8 cellular contexts compared by ENCODE assay signal in genomic region chr19:35994868-35995654, GRCh38. TPM values are rescaled to one million over a fixed set of nuclear protein-coding genes. Genes with fewer than 3 reads are reported as not detected.
DNase-seq lines count a peak whose midpoint lies in the region; ATAC-seq and TF ChIP-seq lines count a peak whose summit lies in the region.

Gene SDHAF1, plus strand, starts transcription at chr19:35995188. Its CDS starts 87 bp downstream, at chr19:35995275.

- H3K4me3 ChIP-seq in GM23248 (peak within 1 kb of the TSS; percentile 71), fibroblast of mammary gland (ENCODE audit: control insufficient read depth, low read depth, low read length) (peak within 1 kb of the TSS; percentile 69)

- H3K4me3 Mint-ChIP-seq in activated T-helper 2 cell treated with anti-CD3 and anti-CD28 coated beads, Interferon-gamma antibody, Interleukin-2, Interleukin-4, amounts not matched to agents 10 μg/mL and 5 μg/mL and 100 μg/mL, durations not matched to agents 14 hours and 24 hours and 36 hours (ENCODE audit: low read depth), result peak within 1 kb of the TSS; percentile 93
- peak within 1 kb of the TSS; percentile 96 for H3K4me3 Mint-ChIP-seq in natural killer cell treated with Interleukin-12 subunit alpha and Interleukin-12 subunit beta and Interleukin-15 and Interleukin-18, amount 100 ng/mL, for 72 hours

- peaks cover 24% of the 10 kb centered on the region for H3K36me3 Mint-ChIP-seq in activated T-helper 2 cell treated with anti-CD3 and anti-CD28 coated beads, Interferon-gamma antibody, Interleukin-2, Interleukin-4, amounts not matched to agents 10 μg/mL and 5 μg/mL and 100 μg/mL, durations not matched to agents 14 hours and 24 hours and 36 hours (ENCODE audit: low read depth)
- no peaks in the 10 kb centered on the region for H3K36me3 Mint-ChIP-seq in natural killer cell treated with Interleukin-12 subunit alpha and Interleukin-12 subunit beta and Interleukin-15 and Interleukin-18, amount 100 ng/mL, for 72 hours

- no peaks in the 10 kb centered on the region for H3K36me3 ChIP-seq in GM23248 (ENCODE audit: low read depth)

- peak; percentile 97 for DNase-seq in Daoy (ENCODE audit: low read depth)
- DNase-seq in GM23248, result peak; percentile 98
- peak; percentile 89 for DNase-seq in LHCN-M2 (ENCODE audit: low read depth)
- DNase-seq in RPMI8226, result peak; percentile 94
- DNase-seq in activated T-helper 2 cell treated with anti-CD3 and anti-CD28 coated beads, Interferon-gamma antibody, Interleukin-2, Interleukin-4, amounts not matched to agents 10 μg/mL and 5 μg/mL and 100 μg/mL, durations not matched to agents 14 hours and 24 hours and 36 hours (ENCODE audit: low spot score), result peak; percentile 91
- peak; percentile 91 for DNase-seq in fibroblast of mammary gland (ENCODE audit: low read depth)
- DNase-seq in natural killer cell treated with Interleukin-12 subunit alpha and Interleukin-12 subunit beta and Interleukin-15 and Interleukin-18, amount 100 ng/mL, for 72 hours (ENCODE audit: low spot score), result peak; percentile 99
- DNase-seq in stimulated activated naive CD8-positive, alpha-beta T cell treated with anti-CD3 and anti-CD28 coated beads, Interleukin-15, Interleukin-2, amounts not matched to agents 100 U/mL and 50 U/mL, for 24 hours, result peak; percentile 97

- no peaks in the 10 kb centered on the region for H4K20me1 ChIP-seq in GM23248 (ENCODE audit: insufficient read depth)

- peak; percentile 93 to 97 for ATAC-seq in natural killer cell treated with Interleukin-12 subunit alpha and Interleukin-12 subunit beta and Interleukin-15 and Interleukin-18, amount 100 ng/mL, for 72 hours
- peak; percentile 90 for ATAC-seq in stimulated activated naive CD8-positive, alpha-beta T cell treated with anti-CD3 and anti-CD28 coated beads, Interleukin-15, Interleukin-2, amounts not matched to agents 100 U/mL and 50 U/mL, for 24 hours

- H3K27me3 Mint-ChIP-seq in activated T-helper 2 cell treated with anti-CD3 and anti-CD28 coated beads, Interferon-gamma antibody, Interleukin-2, Interleukin-4, amounts not matched to agents 10 μg/mL and 5 μg/mL and 100 μg/mL, durations not matched to agents 14 hours and 24 hours and 36 hours (ENCODE audit: low read depth), result no peaks in the 10 kb centered on the region
- H3K27me3 Mint-ChIP-seq in natural killer cell treated with Interleukin-12 subunit alpha and Interleukin-12 subunit beta and Interleukin-15 and Interleukin-18, amount 100 ng/mL, for 72 hours, result peaks cover 0 to under 1% of the 10 kb centered on the region in 2 donors

- peaks cover 13% of the 10 kb centered on the region for H3F3A ChIP-seq in GM23248 (ENCODE audit: insufficient read depth)

- intact Hi-C loops in activated T-helper 2 cell treated with anti-CD3 and anti-CD28 coated beads, Interferon-gamma antibody, Interleukin-2, Interleukin-4, amounts not matched to agents 10 μg/mL and 5 μg/mL and 100 μg/mL, durations not matched to agents 14 hours and 24 hours and 36 hours (cut with micrococcal nuclease), result loop anchor here (1.0 to 10.0 kb wide), 6 partner anchors 19 to 250 kb away; partner anchors contain the start of genes ALKBH6, HCST, IGFLR1 and LIN37

- H3K9me3 Mint-ChIP-seq in activated T-helper 2 cell treated with anti-CD3 and anti-CD28 coated beads, Interferon-gamma antibody, Interleukin-2, Interleukin-4, amounts not matched to agents 10 μg/mL and 5 μg/mL and 100 μg/mL, durations not matched to agents 14 hours and 24 hours and 36 hours, result no peaks in the 10 kb centered on the region
- H3K9me3 Mint-ChIP-seq in natural killer cell treated with Interleukin-12 subunit alpha and Interleukin-12 subunit beta and Interleukin-15 and Interleukin-18, amount 100 ng/mL, for 72 hours, result no peaks in the 10 kb centered on the region

- in situ Hi-C loops in GM23248 (cut with MboI), result no loop called here

- H3K4me1 ChIP-seq in GM23248 (ENCODE audit: insufficient read depth), result peaks cover 9% of the 10 kb centered on the region; the same call in 1 of the 2 replicates

- H2AFZ ChIP-seq in GM23248, result peak within 1 kb of the TSS; percentile 89

- peak within 1 kb of the TSS; percentile 29; the same call in 1 of the 2 replicates for H3K27ac ChIP-seq in GM23248

- no peaks in the 10 kb centered on the region for H3K9me3 ChIP-seq in GM23248 (ENCODE audit: low read depth)

- no peaks in the 10 kb centered on the region for H3K9me2 ChIP-seq in GM23248 (ENCODE audit: insufficient read depth)

- H3K27me3 ChIP-seq in GM23248 (replicated peaks; ENCODE audit: insufficient read depth), result no peaks in the 10 kb centered on the region

- H3K4me2 ChIP-seq in GM23248 (ENCODE audit: unreplicated experiment), result peak within 1 kb of the TSS; percentile 89

- H3K79me2 ChIP-seq in GM23248 (ENCODE audit: insufficient read depth), result peaks cover 32% of the 10 kb centered on the region

- WGBS in GM23248 (ENCODE audit: low coverage in 1 of 2, low lambda C conversion rate in 2 of 2, missing lambda C conversion rate in 2 of 2), 2 experiments, result 1 to 2% methylated on average over 61 to 86 of the region's 86 CpGs

- peak within 1 kb of the TSS; percentile 89 for H3K27ac Mint-ChIP-seq in activated T-helper 2 cell treated with anti-CD3 and anti-CD28 coated beads, Interferon-gamma antibody, Interleukin-2, Interleukin-4, amounts not matched to agents 10 μg/mL and 5 μg/mL and 100 μg/mL, durations not matched to agents 14 hours and 24 hours and 36 hours
- H3K27ac Mint-ChIP-seq in natural killer cell treated with Interleukin-12 subunit alpha and Interleukin-12 subunit beta and Interleukin-15 and Interleukin-18, amount 100 ng/mL, for 72 hours, result peak within 1 kb of the TSS; percentile 87 to 93

- H3K4me1 Mint-ChIP-seq in activated T-helper 2 cell treated with anti-CD3 and anti-CD28 coated beads, Interferon-gamma antibody, Interleukin-2, Interleukin-4, amounts not matched to agents 10 μg/mL and 5 μg/mL and 100 μg/mL, durations not matched to agents 14 hours and 24 hours and 36 hours (ENCODE audit: low read depth), result peaks cover 20% of the 10 kb centered on the region
- peaks cover 21 to 31% of the 10 kb centered on the region in 2 donors for H3K4me1 Mint-ChIP-seq in natural killer cell treated with Interleukin-12 subunit alpha and Interleukin-12 subunit beta and Interleukin-15 and Interleukin-18, amount 100 ng/mL, for 72 hours (ENCODE audit: low read depth in 2 of 2)

- peak within 1 kb of the TSS; percentile 75 for H3K9ac ChIP-seq in GM23248

- TF ChIP-seq CTCF in fibroblast of mammary gland (conservative IDR thresholded peaks at IDR 0.05; ENCODE audit: control insufficient read depth, insufficient read depth, low read depth, low read length), result no peak

RNA-seq across cellular contexts. Expression of gene SDHAF1, which starts in this region (rescaled TPM):
- 44.7 and 49.8 TPM in 2 replicates for total RNA-seq in Daoy (2014; rRNA removed; shearing (Covaris generic))
- 38.3 and 49.7 TPM in 2 replicates for total RNA-seq in GM23248 (2014; rRNA removed; shearing (Covaris generic))
- 17.2 and 20.3 TPM in 2 replicates for polyA plus RNA-seq in GM23248 (2016; fragmentation: Nextera tagmentation; extraction: Ambion mirVana)
- 24.7 and 28.6 TPM in 2 replicates for total RNA-seq in LHCN-M2 (2014; rRNA removed)
- 10.8 TPM for polyA plus RNA-seq in LHCN-M2 (2012)
- 20.0 and 20.8 TPM in 2 replicates for total RNA-seq in activated T-helper 2 cell treated with anti-CD3 and anti-CD28 coated beads, Interferon-gamma antibody, Interleukin-2, Interleukin-4, amounts not matched to agents 10 μg/mL and 5 μg/mL and 100 μg/mL, durations not matched to agents 14 hours and 24 hours and 36 hours
- 10 to 100 TPM; 17.6 to 21.4 TPM for total RNA-seq in natural killer cell treated with Interleukin-12 subunit alpha and Interleukin-12 subunit beta and Interleukin-15 and Interleukin-18, amount 100 ng/mL, for 72 hours

Comparison
In these comparisons a context has a peak if more than half of its experiments do, and no peak if none do; other contexts are left out.
1. Peak in every context shown above with its lines: DNase-seq, ATAC-seq, H3K4me3 ChIP-seq and H3K27ac ChIP-seq.